Comparison of ENCODE assay signal across 1 cellular context in the genomic region with DNA sequence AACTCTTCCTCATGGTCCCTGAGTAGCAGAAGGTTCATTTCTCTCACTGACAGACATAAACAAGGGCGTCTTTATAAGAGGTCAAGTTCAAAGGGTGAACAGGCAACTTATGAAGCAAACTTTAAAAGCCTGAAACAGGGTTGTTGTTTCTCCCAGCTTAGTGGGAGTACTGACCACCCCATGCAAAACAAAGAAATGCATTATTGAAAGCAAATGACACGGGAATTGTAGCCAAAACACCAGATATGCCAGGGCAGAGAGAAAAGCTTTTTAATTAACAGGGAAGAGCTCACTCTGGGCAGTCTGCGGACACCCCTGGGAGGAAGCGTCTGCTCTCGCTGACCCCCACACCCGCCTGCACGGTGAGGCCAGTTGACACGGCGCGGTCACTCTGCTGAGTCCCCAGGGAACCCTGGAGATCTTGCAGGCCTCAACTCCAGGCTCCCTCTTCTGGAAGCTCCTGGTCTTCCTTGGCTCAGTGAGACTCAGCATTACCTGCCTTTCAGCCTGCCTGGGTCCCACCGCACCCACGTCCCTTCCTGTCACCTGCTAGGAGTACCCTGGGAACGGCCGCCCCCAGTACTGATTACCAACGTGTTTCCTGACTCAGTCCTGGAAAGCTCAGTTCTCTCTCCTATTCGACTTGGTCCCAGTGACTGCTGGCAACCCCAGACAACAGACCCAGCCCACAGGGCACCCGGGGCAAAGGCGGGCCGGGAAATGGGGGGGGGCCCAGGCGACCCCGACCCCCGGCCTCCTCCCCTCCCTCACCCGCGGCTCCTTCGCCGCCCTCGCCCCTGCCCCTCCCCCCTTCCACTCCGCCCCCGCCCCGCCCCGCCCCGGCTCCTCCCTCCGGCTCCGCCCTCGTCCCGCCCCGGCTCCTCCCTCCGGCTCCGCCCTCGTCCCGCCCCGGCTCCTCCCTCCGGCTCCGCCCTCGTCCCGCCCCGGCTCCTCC.
TF ChIP-seq lines count a peak whose summit lies in the region.

No MANE protein-coding gene starts in this region.

TF ChIP-seq in K562, 482 proteins besides CTCF, POLR2A, EP300 and RAD21 (continues in another document):
- TF ChIP-seq, protein P1, sequence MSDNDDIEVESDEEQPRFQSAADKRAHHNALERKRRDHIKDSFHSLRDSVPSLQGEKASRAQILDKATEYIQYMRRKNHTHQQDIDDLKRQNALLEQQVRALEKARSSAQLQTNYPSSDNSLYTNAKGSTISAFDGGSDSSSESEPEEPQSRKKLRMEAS (CRISPR knock-in tag; IDR thresholded peaks at IDR 0.05): peak; percentile 36; the same call in 1 of the 2 replicates
- TF ChIP-seq ZBED1 (IDR thresholded peaks at IDR 0.05) (no peak), ZNF175 (CRISPR knock-in tag; IDR thresholded peaks at IDR 0.05; ENCODE audit: low read depth) (no peak), DPF2 (IDR thresholded peaks at IDR 0.05) (peak; percentile 43; the same call in 1 of the 2 replicates), SMARCC2 (IDR thresholded peaks at IDR 0.05; ENCODE audit: low read depth) (no peak), DMBX1 (CRISPR knock-in tag; IDR thresholded peaks at IDR 0.05; ENCODE audit: borderline replicate concordance) (0 out of 2 replicates have a peak, but pooled peaks have one; percentile 47), ZNF76 (CRISPR knock-in tag; IDR thresholded peaks at IDR 0.05; ENCODE audit: borderline replicate concordance) (0 out of 2 replicates have a peak, but pooled peaks have one; percentile 15), ASH1L (IDR thresholded peaks at IDR 0.05; ENCODE audit: borderline replicate concordance, low read depth, partially characterized antibody) (no peak), SAP30 (IDR thresholded peaks at IDR 0.05; ENCODE audit: borderline replicate concordance, insufficient read depth, low read depth, low read length, poor library complexity, severe bottlenecking) (peak; percentile 39), EWSR1 (IDR thresholded peaks at IDR 0.05; ENCODE audit: borderline replicate concordance, low read depth, partially characterized antibody) (no peak), GATA2 (CRISPR knock-in tag; IDR thresholded peaks at IDR 0.05) (no peak), BRD9 (IDR thresholded peaks at IDR 0.05; ENCODE audit: low read depth, partially characterized antibody) (no peak), SMARCA5 (IDR thresholded peaks at IDR 0.05) (no peak), KLF10 (CRISPR knock-in tag; IDR thresholded peaks at IDR 0.05) (no peak), SIN3A (IDR thresholded peaks at IDR 0.05; ENCODE audit: borderline replicate concordance in 2 of 2, control insufficient read depth in 1 of 2, low read depth in 2 of 2, low read length in 2 of 2) (peak in 1 of 2 experiments; percentile 62; a peak in 1 of 4 replicates), ZNF263 (CRISPR knock-in tag; IDR thresholded peaks at IDR 0.05; ENCODE audit: borderline replicate concordance) (peak; percentile 54; the same call in 1 of the 2 replicates), ADNP (tag; IDR thresholded peaks at IDR 0.05) (no peak), ZNF77 (CRISPR knock-in tag; IDR thresholded peaks at IDR 0.05) (no peak), FOXM1 (IDR thresholded peaks at IDR 0.05; ENCODE audit: low read depth) (no peak; the same call in 1 of the 2 replicates), FOXM1 (CRISPR knock-in tag; IDR thresholded peaks at IDR 0.05; ENCODE audit: low read depth) (no peak), TEAD1 (CRISPR knock-in tag; IDR thresholded peaks at IDR 0.05) (0 out of 4 replicates have a peak, but pooled peaks of 1 of the 2 experiments have one; percentile 18), BDP1 (IDR thresholded peaks at IDR 0.05; ENCODE audit: insufficient read depth, insufficient read length) (no peak), NFE2 (IDR thresholded peaks at IDR 0.05; ENCODE audit: low read depth) (0 out of 2 replicates have a peak, but pooled peaks have one; percentile 4), RBM25 (IDR thresholded peaks at IDR 0.05; ENCODE audit: low read depth, low read length, severe bottlenecking) (no peak)
- TF ChIP-seq, protein P2, sequence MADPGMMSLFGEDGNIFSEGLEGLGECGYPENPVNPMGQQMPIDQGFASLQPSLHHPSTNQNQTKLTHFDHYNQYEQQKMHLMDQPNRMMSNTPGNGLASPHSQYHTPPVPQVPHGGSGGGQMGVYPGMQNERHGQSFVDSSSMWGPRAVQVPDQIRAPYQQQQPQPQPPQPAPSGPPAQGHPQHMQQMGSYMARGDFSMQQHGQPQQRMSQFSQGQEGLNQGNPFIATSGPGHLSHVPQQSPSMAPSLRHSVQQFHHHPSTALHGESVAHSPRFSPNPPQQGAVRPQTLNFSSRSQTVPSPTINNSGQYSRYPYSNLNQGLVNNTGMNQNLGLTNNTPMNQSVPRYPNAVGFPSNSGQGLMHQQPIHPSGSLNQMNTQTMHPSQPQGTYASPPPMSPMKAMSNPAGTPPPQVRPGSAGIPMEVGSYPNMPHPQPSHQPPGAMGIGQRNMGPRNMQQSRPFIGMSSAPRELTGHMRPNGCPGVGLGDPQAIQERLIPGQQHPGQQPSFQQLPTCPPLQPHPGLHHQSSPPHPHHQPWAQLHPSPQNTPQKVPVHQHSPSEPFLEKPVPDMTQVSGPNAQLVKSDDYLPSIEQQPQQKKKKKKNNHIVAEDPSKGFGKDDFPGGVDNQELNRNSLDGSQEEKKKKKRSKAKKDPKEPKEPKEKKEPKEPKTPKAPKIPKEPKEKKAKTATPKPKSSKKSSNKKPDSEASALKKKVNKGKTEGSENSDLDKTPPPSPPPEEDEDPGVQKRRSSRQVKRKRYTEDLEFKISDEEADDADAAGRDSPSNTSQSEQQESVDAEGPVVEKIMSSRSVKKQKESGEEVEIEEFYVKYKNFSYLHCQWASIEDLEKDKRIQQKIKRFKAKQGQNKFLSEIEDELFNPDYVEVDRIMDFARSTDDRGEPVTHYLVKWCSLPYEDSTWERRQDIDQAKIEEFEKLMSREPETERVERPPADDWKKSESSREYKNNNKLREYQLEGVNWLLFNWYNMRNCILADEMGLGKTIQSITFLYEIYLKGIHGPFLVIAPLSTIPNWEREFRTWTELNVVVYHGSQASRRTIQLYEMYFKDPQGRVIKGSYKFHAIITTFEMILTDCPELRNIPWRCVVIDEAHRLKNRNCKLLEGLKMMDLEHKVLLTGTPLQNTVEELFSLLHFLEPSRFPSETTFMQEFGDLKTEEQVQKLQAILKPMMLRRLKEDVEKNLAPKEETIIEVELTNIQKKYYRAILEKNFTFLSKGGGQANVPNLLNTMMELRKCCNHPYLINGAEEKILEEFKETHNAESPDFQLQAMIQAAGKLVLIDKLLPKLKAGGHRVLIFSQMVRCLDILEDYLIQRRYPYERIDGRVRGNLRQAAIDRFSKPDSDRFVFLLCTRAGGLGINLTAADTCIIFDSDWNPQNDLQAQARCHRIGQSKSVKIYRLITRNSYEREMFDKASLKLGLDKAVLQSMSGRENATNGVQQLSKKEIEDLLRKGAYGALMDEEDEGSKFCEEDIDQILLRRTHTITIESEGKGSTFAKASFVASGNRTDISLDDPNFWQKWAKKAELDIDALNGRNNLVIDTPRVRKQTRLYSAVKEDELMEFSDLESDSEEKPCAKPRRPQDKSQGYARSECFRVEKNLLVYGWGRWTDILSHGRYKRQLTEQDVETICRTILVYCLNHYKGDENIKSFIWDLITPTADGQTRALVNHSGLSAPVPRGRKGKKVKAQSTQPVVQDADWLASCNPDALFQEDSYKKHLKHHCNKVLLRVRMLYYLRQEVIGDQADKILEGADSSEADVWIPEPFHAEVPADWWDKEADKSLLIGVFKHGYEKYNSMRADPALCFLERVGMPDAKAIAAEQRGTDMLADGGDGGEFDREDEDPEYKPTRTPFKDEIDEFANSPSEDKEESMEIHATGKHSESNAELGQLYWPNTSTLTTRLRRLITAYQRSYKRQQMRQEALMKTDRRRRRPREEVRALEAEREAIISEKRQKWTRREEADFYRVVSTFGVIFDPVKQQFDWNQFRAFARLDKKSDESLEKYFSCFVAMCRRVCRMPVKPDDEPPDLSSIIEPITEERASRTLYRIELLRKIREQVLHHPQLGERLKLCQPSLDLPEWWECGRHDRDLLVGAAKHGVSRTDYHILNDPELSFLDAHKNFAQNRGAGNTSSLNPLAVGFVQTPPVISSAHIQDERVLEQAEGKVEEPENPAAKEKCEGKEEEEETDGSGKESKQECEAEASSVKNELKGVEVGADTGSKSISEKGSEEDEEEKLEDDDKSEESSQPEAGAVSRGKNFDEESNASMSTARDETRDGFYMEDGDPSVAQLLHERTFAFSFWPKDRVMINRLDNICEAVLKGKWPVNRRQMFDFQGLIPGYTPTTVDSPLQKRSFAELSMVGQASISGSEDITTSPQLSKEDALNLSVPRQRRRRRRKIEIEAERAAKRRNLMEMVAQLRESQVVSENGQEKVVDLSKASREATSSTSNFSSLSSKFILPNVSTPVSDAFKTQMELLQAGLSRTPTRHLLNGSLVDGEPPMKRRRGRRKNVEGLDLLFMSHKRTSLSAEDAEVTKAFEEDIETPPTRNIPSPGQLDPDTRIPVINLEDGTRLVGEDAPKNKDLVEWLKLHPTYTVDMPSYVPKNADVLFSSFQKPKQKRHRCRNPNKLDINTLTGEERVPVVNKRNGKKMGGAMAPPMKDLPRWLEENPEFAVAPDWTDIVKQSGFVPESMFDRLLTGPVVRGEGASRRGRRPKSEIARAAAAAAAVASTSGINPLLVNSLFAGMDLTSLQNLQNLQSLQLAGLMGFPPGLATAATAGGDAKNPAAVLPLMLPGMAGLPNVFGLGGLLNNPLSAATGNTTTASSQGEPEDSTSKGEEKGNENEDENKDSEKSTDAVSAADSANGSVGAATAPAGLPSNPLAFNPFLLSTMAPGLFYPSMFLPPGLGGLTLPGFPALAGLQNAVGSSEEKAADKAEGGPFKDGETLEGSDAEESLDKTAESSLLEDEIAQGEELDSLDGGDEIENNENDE (IDR thresholded peaks at IDR 0.05; ENCODE audit: low read depth, low read length): no peak
- TF ChIP-seq, protein P3, sequence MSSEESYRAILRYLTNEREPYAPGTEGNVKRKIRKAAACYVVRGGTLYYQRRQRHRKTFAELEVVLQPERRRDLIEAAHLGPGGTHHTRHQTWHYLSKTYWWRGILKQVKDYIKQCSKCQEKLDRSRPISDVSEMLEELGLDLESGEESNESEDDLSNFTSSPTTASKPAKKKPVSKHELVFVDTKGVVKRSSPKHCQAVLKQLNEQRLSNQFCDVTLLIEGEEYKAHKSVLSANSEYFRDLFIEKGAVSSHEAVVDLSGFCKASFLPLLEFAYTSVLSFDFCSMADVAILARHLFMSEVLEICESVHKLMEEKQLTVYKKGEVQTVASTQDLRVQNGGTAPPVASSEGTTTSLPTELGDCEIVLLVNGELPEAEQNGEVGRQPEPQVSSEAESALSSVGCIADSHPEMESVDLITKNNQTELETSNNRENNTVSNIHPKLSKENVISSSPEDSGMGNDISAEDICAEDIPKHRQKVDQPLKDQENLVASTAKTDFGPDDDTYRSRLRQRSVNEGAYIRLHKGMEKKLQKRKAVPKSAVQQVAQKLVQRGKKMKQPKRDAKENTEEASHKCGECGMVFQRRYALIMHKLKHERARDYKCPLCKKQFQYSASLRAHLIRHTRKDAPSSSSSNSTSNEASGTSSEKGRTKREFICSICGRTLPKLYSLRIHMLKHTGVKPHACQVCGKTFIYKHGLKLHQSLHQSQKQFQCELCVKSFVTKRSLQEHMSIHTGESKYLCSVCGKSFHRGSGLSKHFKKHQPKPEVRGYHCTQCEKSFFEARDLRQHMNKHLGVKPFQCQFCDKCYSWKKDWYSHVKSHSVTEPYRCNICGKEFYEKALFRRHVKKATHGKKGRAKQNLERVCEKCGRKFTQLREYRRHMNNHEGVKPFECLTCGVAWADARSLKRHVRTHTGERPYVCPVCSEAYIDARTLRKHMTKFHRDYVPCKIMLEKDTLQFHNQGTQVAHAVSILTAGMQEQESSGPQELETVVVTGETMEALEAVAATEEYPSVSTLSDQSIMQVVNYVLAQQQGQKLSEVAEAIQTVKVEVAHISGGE (CRISPR knock-in tag; IDR thresholded peaks at IDR 0.05): peak in 1 of 3 experiments; percentile 28; a peak in 1 of 6 replicates
- TF ChIP-seq, protein P4, sequence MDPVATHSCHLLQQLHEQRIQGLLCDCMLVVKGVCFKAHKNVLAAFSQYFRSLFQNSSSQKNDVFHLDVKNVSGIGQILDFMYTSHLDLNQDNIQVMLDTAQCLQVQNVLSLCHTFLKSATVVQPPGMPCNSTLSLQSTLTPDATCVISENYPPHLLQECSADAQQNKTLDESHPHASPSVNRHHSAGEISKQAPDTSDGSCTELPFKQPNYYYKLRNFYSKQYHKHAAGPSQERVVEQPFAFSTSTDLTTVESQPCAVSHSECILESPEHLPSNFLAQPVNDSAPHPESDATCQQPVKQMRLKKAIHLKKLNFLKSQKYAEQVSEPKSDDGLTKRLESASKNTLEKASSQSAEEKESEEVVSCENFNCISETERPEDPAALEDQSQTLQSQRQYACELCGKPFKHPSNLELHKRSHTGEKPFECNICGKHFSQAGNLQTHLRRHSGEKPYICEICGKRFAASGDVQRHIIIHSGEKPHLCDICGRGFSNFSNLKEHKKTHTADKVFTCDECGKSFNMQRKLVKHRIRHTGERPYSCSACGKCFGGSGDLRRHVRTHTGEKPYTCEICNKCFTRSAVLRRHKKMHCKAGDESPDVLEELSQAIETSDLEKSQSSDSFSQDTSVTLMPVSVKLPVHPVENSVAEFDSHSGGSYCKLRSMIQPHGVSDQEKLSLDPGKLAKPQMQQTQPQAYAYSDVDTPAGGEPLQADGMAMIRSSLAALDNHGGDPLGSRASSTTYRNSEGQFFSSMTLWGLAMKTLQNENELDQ (CRISPR knock-in tag; IDR thresholded peaks at IDR 0.05; ENCODE audit: borderline replicate concordance): no peak
- TF ChIP-seq, protein P5, sequence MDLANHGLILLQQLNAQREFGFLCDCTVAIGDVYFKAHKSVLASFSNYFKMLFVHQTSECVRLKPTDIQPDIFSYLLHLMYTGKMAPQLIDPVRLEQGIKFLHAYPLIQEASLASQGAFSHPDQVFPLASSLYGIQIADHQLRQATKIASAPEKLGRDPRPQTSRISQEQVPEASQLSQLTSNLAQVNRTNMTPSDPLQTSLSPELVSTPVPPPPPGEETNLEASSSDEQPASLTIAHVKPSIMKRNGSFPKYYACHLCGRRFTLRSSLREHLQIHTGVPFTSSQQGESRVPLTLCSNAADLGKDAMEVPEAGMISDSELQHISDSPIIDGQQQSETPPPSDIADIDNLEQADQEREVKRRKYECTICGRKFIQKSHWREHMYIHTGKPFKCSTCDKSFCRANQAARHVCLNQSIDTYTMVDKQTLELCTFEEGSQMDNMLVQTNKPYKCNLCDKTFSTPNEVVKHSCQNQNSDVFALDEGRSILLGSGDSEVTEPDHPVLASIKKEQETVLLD (IDR thresholded peaks at IDR 0.05): no peak
- TF ChIP-seq, protein P6, sequence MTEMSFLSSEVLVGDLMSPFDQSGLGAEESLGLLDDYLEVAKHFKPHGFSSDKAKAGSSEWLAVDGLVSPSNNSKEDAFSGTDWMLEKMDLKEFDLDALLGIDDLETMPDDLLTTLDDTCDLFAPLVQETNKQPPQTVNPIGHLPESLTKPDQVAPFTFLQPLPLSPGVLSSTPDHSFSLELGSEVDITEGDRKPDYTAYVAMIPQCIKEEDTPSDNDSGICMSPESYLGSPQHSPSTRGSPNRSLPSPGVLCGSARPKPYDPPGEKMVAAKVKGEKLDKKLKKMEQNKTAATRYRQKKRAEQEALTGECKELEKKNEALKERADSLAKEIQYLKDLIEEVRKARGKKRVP (CRISPR knock-in tag; IDR thresholded peaks at IDR 0.05): no peak
